ENCODE assay signal across 1 cellular context in genomic region chr2:100820346-100821254, GRCh38.
A peak's percentile ranks its signal among the peaks of the same experiment; 100 is the strongest.
TF ChIP-seq lines count a peak whose summit lies in the region.

No MANE protein-coding gene starts in this region.

TF ChIP-seq in HepG2, 621 proteins besides CTCF, POLR2A, EP300 and RAD21 (continued from another document and continues in another):
- TF ChIP-seq SP2 (CRISPR knock-in tag; IDR thresholded peaks at IDR 0.05) = 0 out of 2 replicates have a peak, but pooled peaks have one; percentile 47
- TF ChIP-seq ZNF883 (CRISPR knock-in tag; IDR thresholded peaks at IDR 0.05; ENCODE audit: not compliant biosample characterization) = no peak
- TF ChIP-seq ZNF530 (CRISPR knock-in tag; IDR thresholded peaks at IDR 0.05; ENCODE audit: low read depth) = no peak
- TF ChIP-seq DBP (CRISPR knock-in tag; IDR thresholded peaks at IDR 0.05; ENCODE audit: not compliant biosample characterization) = no peak
- no peak for TF ChIP-seq TBX3 (IDR thresholded peaks at IDR 0.05; ENCODE audit: borderline replicate concordance)
- TF ChIP-seq PTBP1 (IDR thresholded peaks at IDR 0.05; ENCODE audit: low read depth, low read length, poor library complexity, severe bottlenecking) = no peak
- TF ChIP-seq ZNF556 (CRISPR knock-in tag; IDR thresholded peaks at IDR 0.05; ENCODE audit: borderline replicate concordance) = no peak
- no peak for TF ChIP-seq KLF9 (CRISPR knock-in tag; IDR thresholded peaks at IDR 0.05; ENCODE audit: low read depth)
- TF ChIP-seq MAX (IDR thresholded peaks at IDR 0.05) = peak; percentile 39; the same call in 1 of the 2 replicates
- no peak for TF ChIP-seq GTF3A (CRISPR knock-in tag; conservative IDR thresholded peaks at IDR 0.05)
- TF ChIP-seq DDIT3 (CRISPR knock-in tag; IDR thresholded peaks at IDR 0.05) = no peak
- TF ChIP-seq ZFP91 (CRISPR knock-in tag; IDR thresholded peaks at IDR 0.05; ENCODE audit: borderline replicate concordance) = peak; percentile 51; the same call in 1 of the 2 replicates
- TF ChIP-seq RFX5 (IDR thresholded peaks at IDR 0.05; ENCODE audit: low read depth, low read length) = no peak
- no peak for TF ChIP-seq MIER2 (CRISPR knock-in tag; IDR thresholded peaks at IDR 0.05)
- TF ChIP-seq NFATC3 (CRISPR knock-in tag; IDR thresholded peaks at IDR 0.05) = no peak
- no peak for TF ChIP-seq ZSCAN5A (CRISPR knock-in tag; IDR thresholded peaks at IDR 0.05; ENCODE audit: borderline replicate concordance)
- no peak for TF ChIP-seq MBNL3 (CRISPR knock-in tag; conservative IDR thresholded peaks at IDR 0.05)
- no peak for TF ChIP-seq ZBTB49 (CRISPR knock-in tag; IDR thresholded peaks at IDR 0.05; ENCODE audit: borderline replicate concordance)
- no peak for TF ChIP-seq ZBTB46 (CRISPR knock-in tag; IDR thresholded peaks at IDR 0.05; ENCODE audit: borderline replicate concordance)
- TF ChIP-seq KLF12 (CRISPR knock-in tag; IDR thresholded peaks at IDR 0.05; ENCODE audit: borderline replicate concordance) = no peak
- no peak for TF ChIP-seq KDM5A (IDR thresholded peaks at IDR 0.05; ENCODE audit: borderline replicate concordance, low read length)
- peak; percentile 82; the same call in 1 of the 2 replicates for TF ChIP-seq ZBTB42 (CRISPR knock-in tag; IDR thresholded peaks at IDR 0.05)
- TF ChIP-seq JUND (CRISPR knock-in tag; IDR thresholded peaks at IDR 0.05) = no peak
- TF ChIP-seq MYC (CRISPR knock-in tag; IDR thresholded peaks at IDR 0.05; ENCODE audit: borderline replicate concordance) = peak; percentile 60
- no peak for TF ChIP-seq CENPX (CRISPR knock-in tag; IDR thresholded peaks at IDR 0.05)
- TF ChIP-seq HES4 (CRISPR knock-in tag; IDR thresholded peaks at IDR 0.05; ENCODE audit: borderline replicate concordance) = peak; percentile 63; the same call in 1 of the 2 replicates
- TF ChIP-seq FOXA1 (IDR thresholded peaks at IDR 0.05) = no peak
- TF ChIP-seq FOXA1 (CRISPR knock-in tag; IDR thresholded peaks at IDR 0.05) = no peak
- peak; percentile 49; the same call in 1 of the 2 replicates for TF ChIP-seq HIVEP1 (CRISPR knock-in tag; IDR thresholded peaks at IDR 0.05)
- TF ChIP-seq ZNF607 (CRISPR knock-in tag; IDR thresholded peaks at IDR 0.05; ENCODE audit: borderline replicate concordance) = 0 out of 2 replicates have a peak, but pooled peaks have one; percentile 57
- TF ChIP-seq RFXAP (CRISPR knock-in tag; IDR thresholded peaks at IDR 0.05; ENCODE audit: borderline replicate concordance) = peak; percentile 38; the same call in 1 of the 2 replicates
- no peak for TF ChIP-seq IKZF4 (CRISPR knock-in tag; IDR thresholded peaks at IDR 0.05; ENCODE audit: borderline replicate concordance, low read depth, not compliant biosample characterization)
- no peak for TF ChIP-seq ZMYM4 (CRISPR knock-in tag; IDR thresholded peaks at IDR 0.05)
- peak; percentile 68 for TF ChIP-seq ZBTB10 (CRISPR knock-in tag; IDR thresholded peaks at IDR 0.05; ENCODE audit: borderline replicate concordance)
- TF ChIP-seq ZNF280B (CRISPR knock-in tag; IDR thresholded peaks at IDR 0.05; ENCODE audit: borderline replicate concordance) = 0 out of 2 replicates have a peak, but pooled peaks have one; percentile 35
- 0 out of 2 replicates have a peak, but pooled peaks have one; percentile 51 for TF ChIP-seq ATF7-NPFF (CRISPR knock-in tag; IDR thresholded peaks at IDR 0.05; ENCODE audit: low read depth)
- peak; percentile 70 for TF ChIP-seq ZBTB14 (CRISPR knock-in tag; IDR thresholded peaks at IDR 0.05)
- no peak for TF ChIP-seq NCOR1 (IDR thresholded peaks at IDR 0.05; ENCODE audit: borderline replicate concordance, low read length)
- peak; percentile 75 for TF ChIP-seq KDM2A (CRISPR knock-in tag; IDR thresholded peaks at IDR 0.05; ENCODE audit: borderline replicate concordance, low read depth)
- TF ChIP-seq ZNF20 (CRISPR knock-in tag; IDR thresholded peaks at IDR 0.05) = no peak
- no peak for TF ChIP-seq KLF16 (CRISPR knock-in tag; IDR thresholded peaks at IDR 0.05)
- TF ChIP-seq GATAD2A (CRISPR knock-in tag; IDR thresholded peaks at IDR 0.05) = no peak
- TF ChIP-seq ZBTB26 (CRISPR knock-in tag; IDR thresholded peaks at IDR 0.05; ENCODE audit: borderline replicate concordance) = 0 out of 2 replicates have a peak, but pooled peaks have one; percentile 24
- TF ChIP-seq AGO1 (IDR thresholded peaks at IDR 0.05; ENCODE audit: low read depth, low read length, poor library complexity, severe bottlenecking) = peak; percentile 79
- TF ChIP-seq ZFP90 (CRISPR knock-in tag; IDR thresholded peaks at IDR 0.05; ENCODE audit: borderline replicate concordance) = no peak
- TF ChIP-seq KLF13 (CRISPR knock-in tag; IDR thresholded peaks at IDR 0.05) = no peak
- no peak for TF ChIP-seq ZNF432 (CRISPR knock-in tag; IDR thresholded peaks at IDR 0.05; ENCODE audit: borderline replicate concordance)
- no peak for TF ChIP-seq RXRB (CRISPR knock-in tag; IDR thresholded peaks at IDR 0.05; ENCODE audit: borderline replicate concordance)
- TF ChIP-seq EHMT2 (IDR thresholded peaks at IDR 0.05; ENCODE audit: borderline replicate concordance, low read depth, low read length) = no peak
- no peak for TF ChIP-seq RBM39 (IDR thresholded peaks at IDR 0.05; ENCODE audit: low read depth, low read length, poor library complexity, severe bottlenecking)
- peak; percentile 65 for TF ChIP-seq ZNF263 (CRISPR knock-in tag; IDR thresholded peaks at IDR 0.05)
- TF ChIP-seq ZNF879 (CRISPR knock-in tag; IDR thresholded peaks at IDR 0.05) = 0 out of 2 replicates have a peak, but pooled peaks have one; percentile 30
- peak; percentile 36; the same call in 1 of the 2 replicates for TF ChIP-seq ZNF788 (CRISPR knock-in tag; IDR thresholded peaks at IDR 0.05; ENCODE audit: borderline replicate concordance)
